Comparison of ENCODE assay signal across 21 cellular contexts in genomic region chr6:159279790-159280277, GRCh38.
A peak's percentile ranks its signal among the peaks of the same experiment; 100 is the strongest.
DNase-seq lines count a peak whose midpoint lies in the region; ATAC-seq, FAIRE-seq and TF ChIP-seq lines count a peak whose summit lies in the region.
"Had no signal": no experiment of that assay in that cellular context is flagged by ENCODE, and none has a peak within 500 bp of the region (broad histone marks: within the 10 kb centered on the region; RNA-seq: fewer than 3 reads in every experiment).

No MANE protein-coding gene starts in this region.

- DNase-seq in left ventricle myocardium superior, result no peak
- DNase-seq in Right ventricle myocardium superior, result no peak
- DNase-seq in RKO (ENCODE audit: low spot score), result peak; percentile 15
- DNase-seq in dermis blood vessel endothelial cell, result peak; percentile 2
- DNase-seq in small intestine, result peak; percentile 1
- DNase-seq in epidermal melanocyte (ENCODE audit: insufficient read length, low spot score), result no peak
- no peak for DNase-seq in body of pancreas
- DNase-seq: activated CD8-positive, alpha-beta memory T cell treated with anti-CD3 and anti-CD28 coated beads, Interleukin-2, amount 50 U/mL, for 4 hours; activated naive CD4-positive, alpha-beta T cell treated with Interleukin-2 at 50 U/mL for 16 hours; COR-L47; effector memory CD8-positive, alpha-beta T cell; NCI-H1092 treated with DMSO at 0.1 percent for 48 hours; NCI-H345; PC-9; stimulated activated naive B cell treated with anti-CD40 and anti-IgM and Interleukin-4, amounts not matched to agents 10 μg/mL and 1 μg/mL and 100 μg/mL, for 72 hours; T-helper 1 cell; upper lobe of right lung had no signal

- no peak overlapping the region for H3K27ac ChIP-seq in small intestine (ENCODE audit: low read depth in 1 of 2, low read length in 1 of 2)
- no peak overlapping the region for H3K27ac ChIP-seq in body of pancreas
- H3K27ac ChIP-seq: gastroesophageal sphincter, PC-9, skin epidermis, upper lobe of right lung had no signal

- intact Hi-C loops in left ventricle myocardium superior (cut with micrococcal nuclease) (no loop called here), Right ventricle myocardium superior (cut with DNase I) (no loop called here), body of pancreas (cut with DNase I) (no loop called here)

- FAIRE-seq in small intestine (lab: Jason Lieb, UNC), result no peak
- FAIRE-seq: islet of Langerhans had no signal

- H3K36me3 ChIP-seq in small intestine (ENCODE audit: control insufficient read depth in 2 of 2, insufficient read depth in 2 of 2, low read length in 2 of 2), result no peaks in the 10 kb centered on the region
- no peaks in the 10 kb centered on the region for H3K36me3 ChIP-seq in body of pancreas (replicated peaks in 1 of 2; ENCODE audit: insufficient read depth in 1 of 2, low read depth in 2 of 2)
- H3K36me3 ChIP-seq: gastroesophageal sphincter, upper lobe of right lung had no signal

- TF ChIP-seq CTCF in body of pancreas (IDR thresholded peaks at IDR 0.05), result no peak

- WGBS in small intestine, 3 donors, result 46 to 60% (median 59%) methylated on average over 10 of the region's 10 CpGs
- WGBS in body of pancreas, 2 donors, result 34 to 36% methylated on average over 10 of the region's 10 CpGs

- no peaks in the 10 kb centered on the region for H3K27me3 ChIP-seq in small intestine (ENCODE audit: control insufficient read depth in 2 of 2, insufficient read depth in 2 of 2, low read length in 2 of 2)
- no peaks in the 10 kb centered on the region for H3K27me3 ChIP-seq in body of pancreas
- H3K27me3 ChIP-seq: gastroesophageal sphincter, upper lobe of right lung had no signal

- H3K4me3 ChIP-seq in small intestine (ENCODE audit: low read depth in 1 of 2, low read length in 2 of 2), result no peak overlapping the region
- no peak overlapping the region for H3K4me3 ChIP-seq in body of pancreas
- H3K4me3 ChIP-seq: gastroesophageal sphincter, PC-9, skin epidermis, upper lobe of right lung had no signal

- H3K4me1 ChIP-seq in small intestine (ENCODE audit: control insufficient read depth in 2 of 2, insufficient read depth in 1 of 2, low read depth in 1 of 2, low read length in 1 of 2), result no peaks in the 10 kb centered on the region
- H3K4me1 ChIP-seq in body of pancreas, result no peaks in the 10 kb centered on the region
- H3K4me1 ChIP-seq: gastroesophageal sphincter, upper lobe of right lung had no signal

- ATAC-seq in left ventricle myocardium superior, result peak; percentile 19
- ATAC-seq in Right ventricle myocardium superior (ENCODE audit: poor library complexity), result no peak
- no peak for ATAC-seq in HG02938 (IDR thresholded peaks at IDR 0.05; ENCODE audit: unreplicated experiment)
- ATAC-seq in body of pancreas, result no peak
- ATAC-seq: effector memory CD8-positive, alpha-beta T cell; gastroesophageal sphincter; stimulated activated naive B cell treated with anti-CD40 and anti-IgM and Interleukin-4, amounts not matched to agents 10 μg/mL and 1 μg/mL and 100 μg/mL, for 72 hours; upper lobe of right lung had no signal

- no peaks in the 10 kb centered on the region for H3K9me3 ChIP-seq in small intestine (ENCODE audit: control insufficient read depth, low read depth)
- no peaks in the 10 kb centered on the region for H3K9me3 ChIP-seq in body of pancreas
- H3K9me3 ChIP-seq: gastroesophageal sphincter, upper lobe of right lung had no signal

- no peak for TF ChIP-seq POLR2A in body of pancreas (IDR thresholded peaks at IDR 0.05)

Comparison
In these comparisons a context has a peak if more than half of its experiments do, and no peak if none do; other contexts are left out.
1. DNase-seq: peak in RKO (single experiment), dermis blood vessel endothelial cell (single experiment) and small intestine (single experiment); none in left ventricle myocardium superior (single experiment), Right ventricle myocardium superior (single experiment), epidermal melanocyte (single experiment) and body of pancreas (0 of 4).